17 cellular contexts compared by ENCODE assay signal in genomic region chr1:79539001-79539400, GRCh38.
DNase-seq lines count a peak whose midpoint lies in the region; ATAC-seq and TF ChIP-seq lines count a peak whose summit lies in the region.
"Had no signal": no experiment of that assay in that cellular context is flagged by ENCODE, and none has a peak within 500 bp of the region (broad histone marks: within the 10 kb centered on the region; RNA-seq: fewer than 3 reads in every experiment).

No MANE protein-coding gene starts in this region.

- H3K4me3 ChIP-seq in right cardiac atrium (ENCODE audit: low read length) = no peak overlapping the region
- H3K4me3 ChIP-seq in ovary = no peak overlapping the region
- H3K4me3 ChIP-seq: BLaER1 treated with 17β-estradiol and CSF1 and Interleukin-3, amounts not matched to agents 10 nM and 100 nM; HAP-1 had no signal

- no peak overlapping the region for H3K27ac ChIP-seq in right cardiac atrium (ENCODE audit: low read length)
- H3K27ac ChIP-seq in ovary = no peak overlapping the region
- H3K27ac ChIP-seq: BLaER1 treated with 17β-estradiol and CSF1 and Interleukin-3, amounts not matched to agents 10 nM and 100 nM had no signal

- H3K27me3 ChIP-seq in right cardiac atrium (ENCODE audit: control insufficient read depth, insufficient read depth) (no peaks in the 10 kb centered on the region), ovary (no peaks in the 10 kb centered on the region)
- H3K27me3 ChIP-seq: BE2C; BLaER1 treated with 17β-estradiol and CSF1 and Interleukin-3, amounts not matched to agents 10 nM and 100 nM had no signal

- TF ChIP-seq EP300 in ovary (IDR thresholded peaks at IDR 0.05) = no peak

- DNase-seq in EL (peak; percentile 14), retina (peak; percentile 3), right cardiac atrium (no peak), ovary (no peak)
- DNase-seq: AML-193; BE2C; CD4-positive, alpha-beta T cell; CD8-positive, alpha-beta memory T cell; DMS 273 treated with DMSO at 0.1 percent for 48 hours; DMS79; GF-D8; GOT3; HFFc6 had no signal

- no peaks in the 10 kb centered on the region for H3K36me3 ChIP-seq in ovary
- H3K36me3 ChIP-seq: BE2C; BLaER1 treated with 17β-estradiol and CSF1 and Interleukin-3, amounts not matched to agents 10 nM and 100 nM; HAP-1 had no signal

- intact Hi-C loops in right cardiac atrium (cut with DNase I) (no loop called here), ovary (cut with DNase I) (no loop called here)

- TF ChIP-seq POLR2A in ovary (IDR thresholded peaks at IDR 0.05) = no peak

- H3K4me1 ChIP-seq in right cardiac atrium (ENCODE audit: control insufficient read depth, insufficient read depth, low read length) (no peaks in the 10 kb centered on the region), ovary (ENCODE audit: insufficient read depth) (no peaks in the 10 kb centered on the region)
- H3K4me1 ChIP-seq: BE2C; BLaER1 treated with 17β-estradiol and CSF1 and Interleukin-3, amounts not matched to agents 10 nM and 100 nM; HAP-1 had no signal

- TF ChIP-seq CTCF in ovary (IDR thresholded peaks at IDR 0.05) = no peak

- ATAC-seq in SK-N-SH treated with all-trans-retinoic acid at 6 μM for 48 hours = peak; percentile 96
- ATAC-seq in right cardiac atrium = no peak
- ATAC-seq in HG03139 (IDR thresholded peaks at IDR 0.05; ENCODE audit: unreplicated experiment) = no peak

- H3K9me3 ChIP-seq in right cardiac atrium (ENCODE audit: control insufficient read depth, low read length) (no peaks in the 10 kb centered on the region), ovary (no peaks in the 10 kb centered on the region)
- H3K9me3 ChIP-seq: BE2C; BLaER1 treated with 17β-estradiol and CSF1 and Interleukin-3, amounts not matched to agents 10 nM and 100 nM; HAP-1 had no signal

TF ChIP-seq in SK-N-SH treated with all-trans-retinoic acid at 6 μM for 48 hours, 23 proteins besides CTCF, POLR2A, EP300 and RAD21:
- TF ChIP-seq ZC3H10 (CRISPR knock-in tag; IDR thresholded peaks at IDR 0.05) = 0 out of 2 replicates have a peak, but pooled peaks have one; percentile 34
- peak; percentile 78 for TF ChIP-seq ISL1 (CRISPR knock-in tag; IDR thresholded peaks at IDR 0.05)
- peak; percentile 67; the same call in 1 of the 2 replicates for TF ChIP-seq TOX (CRISPR knock-in tag; IDR thresholded peaks at IDR 0.05; ENCODE audit: borderline replicate concordance)
- TF ChIP-seq RARB (CRISPR knock-in tag; IDR thresholded peaks at IDR 0.05) = 0 out of 2 replicates have a peak, but pooled peaks have one; percentile 24
- TF ChIP-seq PATZ1 (CRISPR knock-in tag; IDR thresholded peaks at IDR 0.05; ENCODE audit: borderline replicate concordance) = 0 out of 2 replicates have a peak, but pooled peaks have one; percentile 50
- no peak for TF ChIP-seq TCF4 (CRISPR knock-in tag; IDR thresholded peaks at IDR 0.05; ENCODE audit: borderline replicate concordance)
- TF ChIP-seq ZNF565 (CRISPR knock-in tag; conservative IDR thresholded peaks at IDR 0.05; ENCODE audit: low read depth) = no peak

Comparison
In these comparisons a context has a peak if more than half of its experiments do, and no peak if none do; other contexts are left out.
1. DNase-seq: peak in EL (single experiment) and retina (single experiment); none in right cardiac atrium (0 of 3) and ovary (0 of 5).